ENCODE assay signal across 8 cellular contexts in the genomic region with DNA sequence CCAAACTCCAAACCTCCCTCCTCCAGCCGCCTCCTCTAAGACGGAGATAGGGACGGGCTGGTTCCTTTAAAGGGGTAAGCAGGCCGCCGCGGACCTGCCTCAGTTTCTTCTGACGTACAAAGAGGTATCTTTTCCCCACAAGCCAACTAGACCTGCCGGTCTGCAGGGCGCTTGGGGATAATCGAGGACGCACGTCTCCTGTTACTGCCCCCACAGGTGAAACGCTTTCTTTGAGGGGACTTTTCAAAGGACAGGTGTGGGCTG. TPM values are rescaled to one million over a fixed set of nuclear protein-coding genes. Genes with fewer than 3 reads are reported as not detected.
DNase-seq lines count a peak whose midpoint lies in the region; ATAC-seq and TF ChIP-seq lines count a peak whose summit lies in the region.

No MANE protein-coding gene starts in this region.

- no peaks in the 10 kb centered on the region for H3K36me3 ChIP-seq in sigmoid colon

- intact Hi-C loops in sigmoid colon (cut with DNase I), result loop anchor here (1.0 to 5.0 kb wide), 5 partner anchors 25 to 108 kb away; partner anchors contain the start of genes FNDC8, LIG3 and RFFL

- DNase-seq in stimulated activated CD8-positive, alpha-beta memory T cell treated with anti-CD3 and anti-CD28 coated beads, Interleukin-15, amount 100 ng/mL, for 24 hours (ENCODE audit: low read depth), result peak; percentile 21
- DNase-seq in stimulated activated CD8-positive, alpha-beta memory T cell treated with anti-CD3 and anti-CD28 coated beads, Interleukin-4, amount 100 ng/mL, for 48 hours, result no peak
- peak; percentile 78 for DNase-seq in SW480 (ENCODE audit: low spot score)
- no peak for DNase-seq in foreskin fibroblast
- peak; percentile 77 for DNase-seq in sigmoid colon

- no peaks in the 10 kb centered on the region for H3K9me3 ChIP-seq in sigmoid colon

- TF ChIP-seq EP300 in sigmoid colon (IDR thresholded peaks at IDR 0.05), result no peak

- TF ChIP-seq POLR2A in sigmoid colon (IDR thresholded peaks at IDR 0.05), result no peak

- 0 to 1% methylated on average over 13 of the region's 13 CpGs for WGBS in sigmoid colon, 2 donors

- ATAC-seq in GM19035 (IDR thresholded peaks at IDR 0.05; ENCODE audit: unreplicated experiment), result no peak
- no peak for ATAC-seq in GM21423 (IDR thresholded peaks at IDR 0.05; ENCODE audit: unreplicated experiment)
- ATAC-seq in HG03442 (IDR thresholded peaks at IDR 0.05; ENCODE audit: unreplicated experiment), result no peak

- TF ChIP-seq CTCF in foreskin fibroblast (IDR thresholded peaks at IDR 0.05; ENCODE audit: low read depth, low read length) (no peak), sigmoid colon (IDR thresholded peaks at IDR 0.05) (no peak)

- H3K27ac ChIP-seq in sigmoid colon, result peak overlapping the region; percentile 84 to 97 (median 96)

- H3K4me3 ChIP-seq in foreskin fibroblast (ENCODE audit: low read depth in 1 of 2, low read length in 2 of 2) (peak overlapping the region; percentile 89 to 95), sigmoid colon (peak overlapping the region; percentile 61 to 98 (median 94))

- H3K4me1 ChIP-seq in sigmoid colon, result peaks cover 0 to 31% (median 7%) of the 10 kb centered on the region in 4 donors

- no peaks in the 10 kb centered on the region for H3K27me3 ChIP-seq in sigmoid colon

RNA-seq across cellular contexts. Expression of gene RFFL, which starts 25.1 kb away (rescaled TPM):
- total RNA-seq in sigmoid colon, result 10 to 100 TPM; 16.5 to 25.2 (median 21.8) TPM
- polyA plus RNA-seq in sigmoid colon, result 10 to 100 TPM; 15.0 to 29.4 (median 24.1) TPM

RNA-seq across cellular contexts. Expression of gene RAD51D, which starts 31.1 kb away (rescaled TPM):
- total RNA-seq in sigmoid colon, result 10 to 100 TPM in 1 of 4 donors, 1 to 10 TPM in 3; 4.3 to 12.6 (median 7.9) TPM
- 1 to 10 TPM; 2.8 to 9.7 (median 4.2) TPM for polyA plus RNA-seq in sigmoid colon

RNA-seq across cellular contexts. Expression of gene FNDC8, which starts 32.8 kb away (rescaled TPM):
- total RNA-seq in sigmoid colon, result not detected
- not detected for polyA plus RNA-seq in sigmoid colon

RNA-seq across cellular contexts. Expression of gene NLE1, which starts 53.5 kb away (rescaled TPM):
- 10 to 100 TPM in 3 of 4 donors, 1 to 10 TPM in 1; 6.6 to 16.8 (median 11.4) TPM for total RNA-seq in sigmoid colon
- 10 to 100 TPM in 1 of 3 donors, 1 to 10 TPM in 2; 3.0 to 12.3 (median 3.0) TPM for polyA plus RNA-seq in sigmoid colon

RNA-seq across cellular contexts. Expression of gene UNC45B, which starts 59.0 kb away (rescaled TPM):
- total RNA-seq in sigmoid colon, result not detected
- polyA plus RNA-seq in sigmoid colon, result under 1 TPM in 2 of 3 donors, not detected in 1; under 0.01 to 0.03 TPM

Comparison
In these comparisons a context has a peak if more than half of its experiments do, and no peak if none do; other contexts are left out.
1. DNase-seq: peak in stimulated activated CD8-positive, alpha-beta memory T cell treated with anti-CD3 and anti-CD28 coated beads, Interleukin-15, amount 100 ng/mL, for 24 hours (single experiment), SW480 (single experiment) and sigmoid colon (single experiment); none in stimulated activated CD8-positive, alpha-beta memory T cell treated with anti-CD3 and anti-CD28 coated beads, Interleukin-4, amount 100 ng/mL, for 48 hours (single experiment) and foreskin fibroblast (0 of 2).